Comparison of ENCODE assay signal across 8 cellular contexts in the genomic region with DNA sequence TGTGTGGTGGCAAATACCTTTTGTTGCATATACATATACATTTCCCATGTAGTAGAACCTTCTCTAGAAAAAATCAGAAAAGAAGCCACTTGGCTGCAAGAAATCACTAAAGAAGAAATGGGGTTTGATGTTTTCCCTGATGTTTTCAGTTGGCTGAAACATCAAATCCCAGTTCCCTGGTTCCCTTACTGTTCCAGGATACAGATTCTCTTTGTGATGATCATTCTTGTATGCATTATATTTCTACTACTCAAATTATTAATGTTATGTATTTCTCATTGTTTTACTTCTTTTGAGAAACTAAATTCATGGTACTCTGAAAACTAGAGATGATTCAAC. TPM values are rescaled to one million over a fixed set of nuclear protein-coding genes. Genes with fewer than 3 reads are reported as not detected.
A peak's percentile ranks its signal among the peaks of the same experiment; 100 is the strongest.
DNase-seq lines count a peak whose midpoint lies in the region; ATAC-seq and TF ChIP-seq lines count a peak whose summit lies in the region.

No MANE protein-coding gene starts in this region.

- DNase-seq in Caco-2, result no peak
- peak; percentile 68 for DNase-seq in NCI-H82 treated with DMSO at 0.1 percent for 48 hours (lab: John Stamatoyannopoulos, UW; ENCODE audit: unreplicated experiment)
- DNase-seq in esophagus squamous epithelium (lab: John Stamatoyannopoulos, UW), result no peak
- DNase-seq in activated CD4-positive, alpha-beta T cell treated with anti-CD3 and anti-CD28 coated beads, Interleukin-2, amount 50 U/mL, for 1 hour, result no peak
- no peak for DNase-seq in kidney tubule cell (ENCODE audit: low spot score)

- peak overlapping the region; percentile 90 to 98 (median 96) for H3K27ac ChIP-seq in esophagus squamous epithelium
- H3K27ac ChIP-seq in rectal smooth muscle tissue (ENCODE audit: low read depth, low read length), result peak overlapping the region; percentile 99

- no peaks in the 10 kb centered on the region for H3K27me3 Mint-ChIP-seq in Caco-2 (ENCODE audit: insufficient read depth, unreplicated experiment)

- peaks cover 15% of the 10 kb centered on the region for H3K36me3 Mint-ChIP-seq in Caco-2 (ENCODE audit: insufficient read depth, unreplicated experiment)

- POLR2A ChIA-PET in Caco-2 (lab: Charles Lee), result interaction anchor here (0.6 kb wide), 1 partner anchor 27 kb away, joined by 3 read pairs; no protein-coding TSS in a partner anchor

- no peak for TF ChIP-seq CTCF in Caco-2 (IDR thresholded peaks at IDR 0.05; ENCODE audit: insufficient read depth in 1 of 2, low read depth in 1 of 2, low read length in 1 of 2, severe bottlenecking in 1 of 2, unreplicated experiment in 1 of 2)
- TF ChIP-seq CTCF in esophagus squamous epithelium (IDR thresholded peaks at IDR 0.05), result no peak

- no peaks in the 10 kb centered on the region for H3K9me3 Mint-ChIP-seq in Caco-2 (ENCODE audit: unreplicated experiment)

- CTCF ChIA-PET in Caco-2 (lab: Charles Lee), result interaction anchor here (1.7 kb wide), 1 partner anchor 282 kb away, joined by 4 read pairs; no protein-coding TSS in a partner anchor

- ATAC-seq in HG02642 (IDR thresholded peaks at IDR 0.05; ENCODE audit: poor library complexity, unreplicated experiment) (no peak), GM18502 (IDR thresholded peaks at IDR 0.05; ENCODE audit: poor library complexity, unreplicated experiment) (no peak)

- H3K36me3 ChIP-seq in Caco-2 (ENCODE audit: control insufficient read depth, insufficient read depth, low read length), result no peaks in the 10 kb centered on the region
- H3K36me3 ChIP-seq in esophagus squamous epithelium, result no peaks in the 10 kb centered on the region
- no peaks in the 10 kb centered on the region for H3K36me3 ChIP-seq in rectal smooth muscle tissue (ENCODE audit: control insufficient read depth, insufficient read depth, low read length)

- no peaks in the 10 kb centered on the region; the same call in 1 of the 2 replicates for H3K9me3 ChIP-seq in Caco-2
- peaks cover 0 to 16% (median 0%) of the 10 kb centered on the region in 3 donors for H3K9me3 ChIP-seq in esophagus squamous epithelium

- intact Hi-C loops in Caco-2 (cut with micrococcal nuclease; ENCODE audit: unreplicated experiment) (no loop called here), esophagus squamous epithelium (cut with DNase I) (no loop called here)

- BruUV-seq in Caco-2 (replicated peaks; lab: Mats Ljungman, UMichigan), result no TSS peak

- peaks cover 12% of the 10 kb centered on the region for H3K4me1 Mint-ChIP-seq in Caco-2 (ENCODE audit: low read depth, unreplicated experiment)

- H3K27me3 ChIP-seq in Caco-2 (replicated peaks; ENCODE audit: control insufficient read depth, insufficient read depth, low read length) (no peaks in the 10 kb centered on the region), esophagus squamous epithelium (no peaks in the 10 kb centered on the region), rectal smooth muscle tissue (ENCODE audit: control insufficient read depth, insufficient read depth, low read length) (no peaks in the 10 kb centered on the region)

- no peak overlapping the region for H3K27ac Mint-ChIP-seq in Caco-2 (ENCODE audit: unreplicated experiment)

- H3K4me3 ChIP-seq in Caco-2 (ENCODE audit: low read depth, low read length) (peak overlapping the region; percentile 53), esophagus squamous epithelium (peak overlapping the region; percentile 35 to 65 (median 55)), rectal smooth muscle tissue (ENCODE audit: low read length) (peak overlapping the region; percentile 74)

- H3K9ac ChIP-seq in rectal smooth muscle tissue (ENCODE audit: low read length), result no peak overlapping the region

- H3K4me3 Mint-ChIP-seq in Caco-2 (ENCODE audit: unreplicated experiment), result no peak overlapping the region

- no peak for TF ChIP-seq POLR2A in esophagus squamous epithelium (IDR thresholded peaks at IDR 0.05)

- H3K4me1 ChIP-seq in Caco-2 (0 out of 2 replicates have a peak, but pooled peaks cover 4% of the 10 kb centered on the region), esophagus squamous epithelium (peaks cover 10 to 24% (median 13%) of the 10 kb centered on the region in 3 donors), rectal smooth muscle tissue (ENCODE audit: control insufficient read depth, insufficient read depth, low read length) (peaks cover 8% of the 10 kb centered on the region)

RNA-seq across cellular contexts. Expression of a gene that starts 7.6 kb away (rescaled TPM):
- 1,622 and 1,638 TPM in 2 replicates for total RNA-seq in Caco-2 (2022)
- total RNA-seq in esophagus squamous epithelium, result under 1 TPM; under 0.01 TPM

RNA-seq across cellular contexts. Expression of a gene that starts 18.3 kb away (rescaled TPM):
- 7.6 and 9.1 TPM in 2 replicates for total RNA-seq in Caco-2 (2022)
- total RNA-seq in esophagus squamous epithelium, result 10 to 100 TPM in 3 of 4 donors, 1 to 10 TPM in 1; 8.5 to 43.1 (median 30.2) TPM

Comparison
In these comparisons a context has a peak if more than half of its experiments do, and no peak if none do; other contexts are left out.
1. RNA of a gene that starts 7.6 kb away (total RNA-seq): 1,622 to 1,638 TPM in Caco-2; under 0.01 TPM in esophagus squamous epithelium; every median in the first group is over 1,000 times any median in the second.
2. Peak in every context shown above with its lines, with median percentiles within 50 percentile points of each other: H3K4me3 ChIP-seq.